Comparison of ENCODE assay signal across 11 cellular contexts in the genomic region with DNA sequence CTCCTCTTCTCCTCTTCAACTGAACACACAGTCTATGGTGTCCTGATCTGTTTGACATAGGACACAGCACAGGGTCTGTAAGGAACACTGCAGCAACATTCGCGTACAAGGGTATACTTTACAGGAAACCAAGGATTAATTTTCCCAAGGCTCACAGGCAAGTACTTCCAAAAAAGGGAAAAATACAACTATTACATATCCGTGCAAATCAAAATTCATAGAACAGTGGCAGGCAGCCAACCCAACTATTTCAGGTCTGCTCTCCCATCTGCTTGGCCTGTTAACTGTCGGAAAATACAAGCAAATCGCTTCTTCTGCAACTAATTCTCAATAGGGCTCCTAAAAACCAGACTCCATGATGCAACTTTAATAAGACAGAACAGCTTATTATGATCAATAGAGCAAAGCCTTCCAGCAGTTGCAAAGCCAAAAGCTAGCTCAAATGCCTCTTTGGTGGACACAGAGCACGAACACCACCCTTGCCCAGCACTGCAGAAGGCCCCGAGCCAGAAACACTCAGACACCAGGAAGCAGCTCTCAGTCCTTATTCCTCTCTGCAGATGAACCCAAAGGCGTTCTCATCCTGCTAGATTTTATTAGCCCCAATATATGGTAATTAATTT.
DNase-seq lines count a peak whose midpoint lies in the region; ATAC-seq and TF ChIP-seq lines count a peak whose summit lies in the region.
"Had no signal": no experiment of that assay in that cellular context is flagged by ENCODE, and none has a peak within 500 bp of the region (broad histone marks: within the 10 kb centered on the region; RNA-seq: fewer than 3 reads in every experiment).

No MANE protein-coding gene starts in this region.

- no peaks in the 10 kb centered on the region for H3K23me2 ChIP-seq in H9 (ENCODE audit: insufficient read length, low read depth, low read length, poor library complexity, severe bottlenecking)

- no peaks in the 10 kb centered on the region for H3K9me3 ChIP-seq in H9 (ENCODE audit: control insufficient read depth, low read depth, low read length)
- H3K9me3 ChIP-seq: SJCRH30 had no signal

- H3K36me3 Mint-ChIP-seq in H9 (ENCODE audit: insufficient read depth in 1 of 3, low read depth in 3 of 3), result peaks cover 0 to 8% (median 4%) of the 10 kb centered on the region in 3 experiments; a peak in 2 of 7 replicates
- H3K36me3 Mint-ChIP-seq: CD4-positive, CD25-positive, alpha-beta regulatory T cell had no signal

- H3K9ac ChIP-seq in H9 (ENCODE audit: extremely low read depth, insufficient read length, low read length) (no peak overlapping the region), rectal smooth muscle tissue (ENCODE audit: low read length) (no peak overlapping the region)

- WGBS in H9 (ENCODE audit: extremely low coverage, insufficient read length, low lambda C conversion rate), result no CpG with 5 or more reads among the region's 8 CpGs

- no peak overlapping the region for H2BK12ac ChIP-seq in H9 (ENCODE audit: insufficient read length, low read depth, low read length)

- no peak for TF ChIP-seq CTCF in H9 (conservative IDR thresholded peaks at IDR 0.05)

- no peak overlapping the region for H2AK5ac ChIP-seq in H9 (ENCODE audit: insufficient read length, low read length)

- H4K5ac ChIP-seq in H9 (ENCODE audit: insufficient read length, low read depth, low read length), result no peak overlapping the region

- H2BK15ac ChIP-seq in H9 (ENCODE audit: low read depth, low read length), result no peak overlapping the region

- H3K14ac ChIP-seq in H9 (ENCODE audit: insufficient read depth, low read length), result no peak overlapping the region

- peaks cover 11% of the 10 kb centered on the region for H3K79me1 ChIP-seq in H9 (ENCODE audit: insufficient read depth, low read depth, low read length, poor library complexity, severe bottlenecking)

- H3K4me1 ChIP-seq in H9 (ENCODE audit: insufficient read depth, low read length) (peaks cover 21% of the 10 kb centered on the region), rectal smooth muscle tissue (ENCODE audit: control insufficient read depth, insufficient read depth, low read length) (peaks cover 32% of the 10 kb centered on the region)

- H3K4me3 ChIP-seq in rectal smooth muscle tissue (ENCODE audit: low read length), result no peak overlapping the region
- H3K4me3 ChIP-seq: SJCRH30 had no signal

- peak overlapping the region in 2 of 3 experiments; percentile 37 to 71; a peak in 3 of 7 replicates for H3K27ac Mint-ChIP-seq in H9

- H3K4ac ChIP-seq in H9 (ENCODE audit: low read depth, low read length), result no peak overlapping the region

- H3T11ph ChIP-seq in H9 (ENCODE audit: low read length), result no peak overlapping the region

- H3K9me3 Mint-ChIP-seq in H9, result no peaks in the 10 kb centered on the region

- DNase-seq in H9, result no peak
- peak; percentile 46 for DNase-seq in amniotic epithelial cell (ENCODE audit: low read depth)
- peak; percentile 30 for DNase-seq in left ventricle myocardium superior
- DNase-seq in dedifferentiated amniotic fluid mesenchymal stem cell (ENCODE audit: extremely low spot score), result no peak
- DNase-seq: CD4-positive, CD25-positive, alpha-beta regulatory T cell; Kasumi-1 had no signal

- no peak overlapping the region for H2BK120ac ChIP-seq in H9 (ENCODE audit: low read depth, low read length, poor library complexity, severe bottlenecking)

- H3K23ac ChIP-seq in H9 (ENCODE audit: insufficient read length, low read depth, low read length), result no peak overlapping the region

- no peak overlapping the region for H3K56ac ChIP-seq in H9 (ENCODE audit: insufficient read length, low read depth, low read length)

- H4K20me1 ChIP-seq in H9 (ENCODE audit: control insufficient read depth, insufficient read depth, insufficient read length), result no peaks in the 10 kb centered on the region

- H2BK20ac ChIP-seq in H9 (ENCODE audit: low read depth, low read length, poor library complexity, severe bottlenecking), result no peak overlapping the region

- H3K36me3 ChIP-seq in rectal smooth muscle tissue (ENCODE audit: control insufficient read depth, insufficient read depth, low read length), result no peaks in the 10 kb centered on the region
- H3K36me3 ChIP-seq: SJCRH30 had no signal

- peaks cover 63 to 77% of the 10 kb centered on the region in 2 experiments for H3K4me1 Mint-ChIP-seq in H9
- H3K4me1 Mint-ChIP-seq: CD4-positive, CD25-positive, alpha-beta regulatory T cell had no signal

- no peak overlapping the region for H2BK5ac ChIP-seq in H9 (ENCODE audit: insufficient read length, low read length)

- H2AFZ ChIP-seq in H9 (ENCODE audit: low read length), result no peak overlapping the region

- H3K4me3 Mint-ChIP-seq in H9, result no peak overlapping the region
- H3K4me3 Mint-ChIP-seq: CD4-positive, CD25-positive, alpha-beta regulatory T cell had no signal

- H3K27me3 ChIP-seq in H9 (ENCODE audit: insufficient read depth, low read length) (no peaks in the 10 kb centered on the region), rectal smooth muscle tissue (ENCODE audit: control insufficient read depth, insufficient read depth, low read length) (no peaks in the 10 kb centered on the region)
- H3K27me3 ChIP-seq: SJCRH30 had no signal

- intact Hi-C loops in left ventricle myocardium superior (cut with micrococcal nuclease), result no loop called here

- no peak overlapping the region for H3K18ac ChIP-seq in H9 (ENCODE audit: insufficient read length, low read depth, low read length)

- H3K4me2 ChIP-seq in H9 (ENCODE audit: insufficient read depth, insufficient read length, low read length), result no peak overlapping the region

- H3K27ac ChIP-seq in H9 (ENCODE audit: insufficient read length, low read depth, low read length) (no peak overlapping the region), rectal smooth muscle tissue (ENCODE audit: low read depth, low read length) (peak overlapping the region; percentile 58)
- H3K27ac ChIP-seq: SJCRH30 had no signal

- ATAC-seq in left ventricle myocardium superior (peak; percentile 65), GM19463 (IDR thresholded peaks at IDR 0.05; ENCODE audit: unreplicated experiment) (no peak), GM18502 (IDR thresholded peaks at IDR 0.05; ENCODE audit: poor library complexity, unreplicated experiment) (no peak), HG03571 (IDR thresholded peaks at IDR 0.05; ENCODE audit: unreplicated experiment) (no peak)

- no peak overlapping the region for H4K91ac ChIP-seq in H9 (ENCODE audit: insufficient read length, low read depth, low read length)

- no peaks in the 10 kb centered on the region for H3K27me3 Mint-ChIP-seq in H9 (ENCODE audit: low read depth)
- H3K27me3 Mint-ChIP-seq: CD4-positive, CD25-positive, alpha-beta regulatory T cell had no signal

- H4K8ac ChIP-seq in H9 (replicated peaks; ENCODE audit: insufficient read length, low read depth, low read length), result no peak overlapping the region

- peaks cover 19% of the 10 kb centered on the region; the same call in 1 of the 2 replicates for H3K79me2 ChIP-seq in H9 (ENCODE audit: insufficient read depth, low read length)

Comparison
In these comparisons a context has a peak if more than half of its experiments do, and no peak if none do; other contexts are left out.
1. DNase-seq: peak in amniotic epithelial cell (single experiment) and left ventricle myocardium superior (single experiment); none in H9 (single experiment) and dedifferentiated amniotic fluid mesenchymal stem cell (single experiment).